Comparison of ENCODE assay signal across 8 cellular contexts in the genomic region with DNA sequence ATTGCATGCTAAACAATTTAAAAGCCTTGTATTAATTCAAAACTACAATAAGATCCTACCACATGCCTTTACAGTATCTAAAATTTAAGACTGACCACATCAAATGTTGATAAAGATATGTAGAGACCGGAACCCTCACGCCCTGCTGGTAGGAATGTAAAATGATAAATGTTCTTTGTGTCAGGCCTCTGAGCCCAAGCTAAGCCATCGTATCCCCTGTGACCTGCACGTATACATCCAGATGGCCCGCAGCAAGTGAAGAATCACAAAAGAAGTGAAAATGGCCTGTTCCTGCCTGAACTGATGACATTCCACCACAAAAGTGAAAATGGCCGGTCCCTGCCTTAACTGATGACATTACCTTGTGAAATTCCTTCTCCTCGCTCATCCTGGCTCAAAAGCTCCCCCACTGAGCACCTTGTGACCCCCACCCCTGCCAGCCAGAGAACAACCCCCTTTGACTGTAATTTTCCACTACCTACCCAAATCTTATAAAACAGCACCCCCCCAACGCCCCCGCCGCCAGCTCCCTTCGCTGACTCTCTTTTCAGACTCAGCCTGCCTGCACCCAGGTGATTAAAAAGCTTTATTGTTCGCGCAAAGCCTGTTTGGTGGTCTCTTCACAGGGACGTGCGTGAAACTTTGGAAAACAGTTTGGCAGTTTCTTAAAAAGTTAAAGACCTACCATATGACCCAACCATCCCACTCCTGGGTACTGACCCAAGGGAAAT. TPM values are rescaled to one million over a fixed set of nuclear protein-coding genes. Genes with fewer than 3 reads are reported as not detected.
DNase-seq lines count a peak whose midpoint lies in the region; ATAC-seq, FAIRE-seq and TF ChIP-seq lines count a peak whose summit lies in the region.
"Not testable (repeated sequence)": the region's sequence is repeated elsewhere in the genome, so short reads cannot be mapped to it uniquely, and the experiment has no call there.

No MANE protein-coding gene starts in this region.

- H3K4me3 ChIP-seq in AG10803 (ENCODE audit: low read length); HFF-Myc (replicated peaks; ENCODE audit: low read depth, low read length); Panc1 (ENCODE audit: low read depth in 2 of 2, low read length in 2 of 2); astrocyte (ENCODE audit: insufficient read depth, low read depth, low read length); stomach smooth muscle (ENCODE audit: low read length in 2 of 2): not testable (repeated sequence)
- H3K4me3 ChIP-seq in iPS-18a (ENCODE audit: low read length), result peak overlapping the region; percentile 17

- not testable (repeated sequence) for H2AFZ ChIP-seq in astrocyte (ENCODE audit: low read depth, low read length)

- CTCF ChIA-PET in Panc1 (lab: Charles Lee), result interaction anchor here (1.3 kb wide), 1 partner anchor 66 kb away, joined by 4 read pairs; no protein-coding TSS in a partner anchor

- POLR2A ChIA-PET in Panc1 (lab: Charles Lee), result interaction anchor here (0.6 kb wide), 1 partner anchor 11 kb away, joined by 3 read pairs; no protein-coding TSS in a partner anchor

- H3K79me2 ChIP-seq in astrocyte (ENCODE audit: insufficient read depth, low read length), result peaks cover 23% of the 10 kb centered on the region

- DNase-seq in AG10803 (ENCODE audit: low read depth); HFF-Myc (ENCODE audit: extremely low read depth, low read depth); Panc1 (ENCODE audit: low read depth, low spot score); epithelial cell of prostate (ENCODE audit: low read depth, low spot score); nephron progenitor cell: not testable (repeated sequence)
- DNase-seq in astrocyte (ENCODE audit: low read depth), result peak; percentile 35

- not testable (repeated sequence) for H3K27ac ChIP-seq in Panc1 (ENCODE audit: low read length)
- H3K27ac ChIP-seq in astrocyte (ENCODE audit: low read depth, low read length) (peak overlapping the region; percentile 69), epithelial cell of prostate (peak overlapping the region; percentile 46), iPS-18a (ENCODE audit: low read length) (peak overlapping the region; percentile 58), stomach smooth muscle (ENCODE audit: low read length) (peak overlapping the region; percentile 73)

- not testable (repeated sequence) for ATAC-seq in Panc1

- not testable (repeated sequence) for H3K9me3 ChIP-seq in Panc1 (ENCODE audit: control insufficient read depth, insufficient read depth, low read depth, low read length); astrocyte (ENCODE audit: insufficient read depth, low read depth, low read length); iPS-18a (ENCODE audit: control insufficient read depth, low read depth, low read length); stomach smooth muscle (ENCODE audit: control insufficient read depth in 2 of 2, low read length in 2 of 2)

- H3K36me3 Mint-ChIP-seq in astrocyte (ENCODE audit: low read depth, unreplicated experiment), result peaks cover 25% of the 10 kb centered on the region
- H3K36me3 Mint-ChIP-seq in nephron progenitor cell (ENCODE audit: low read depth), result peaks cover 60% of the 10 kb centered on the region

- H3K27me3 Mint-ChIP-seq in astrocyte (ENCODE audit: low read depth, unreplicated experiment); nephron progenitor cell (ENCODE audit: low read depth, poor library complexity): not testable (repeated sequence)

- TF ChIP-seq CTCF in AG10803 (conservative IDR thresholded peaks at IDR 0.05; ENCODE audit: low read length), result peak; percentile 18; the same call in 1 of the 2 replicates
- peak; percentile 27 for TF ChIP-seq CTCF in HFF-Myc (IDR thresholded peaks at IDR 0.05; ENCODE audit: low read depth, low read length, missing control alignments)
- peak; percentile 49 for TF ChIP-seq CTCF in Panc1 (IDR thresholded peaks at IDR 0.05)
- TF ChIP-seq CTCF in astrocyte (IDR thresholded peaks at IDR 0.05; ENCODE audit: insufficient read depth, low read depth, low read length), result peak; percentile 26
- TF ChIP-seq CTCF in nephron progenitor cell (IDR thresholded peaks at IDR 0.05), result peak; percentile 30

- H3K4me2 ChIP-seq in astrocyte (ENCODE audit: low read length), result not testable (repeated sequence)

- BruUV-seq in Panc1 (replicated peaks; lab: Mats Ljungman, UMichigan), result TSS peak; percentile 43

- not testable (repeated sequence) for FAIRE-seq in astrocyte (lab: Jason Lieb, UNC)

- not testable (repeated sequence) for H3K4me3 Mint-ChIP-seq in astrocyte (ENCODE audit: unreplicated experiment); nephron progenitor cell

- H3K27me3 ChIP-seq in Panc1 (ENCODE audit: control insufficient read depth, insufficient read depth, low read length); astrocyte (ENCODE audit: insufficient read depth, low read length); iPS-18a (ENCODE audit: control insufficient read depth, insufficient read depth, low read length); stomach smooth muscle (ENCODE audit: control insufficient read depth in 1 of 2, insufficient read depth in 2 of 2, low read length in 2 of 2): not testable (repeated sequence)

- not testable (repeated sequence) for H4K20me1 ChIP-seq in astrocyte (ENCODE audit: insufficient read depth, low read length)

- H3K9me3 Mint-ChIP-seq in astrocyte (ENCODE audit: unreplicated experiment), result not testable (repeated sequence)
- peaks cover 11% of the 10 kb centered on the region for H3K9me3 Mint-ChIP-seq in nephron progenitor cell

- peak overlapping the region; percentile 87 for H3K27ac Mint-ChIP-seq in astrocyte (ENCODE audit: unreplicated experiment)
- not testable (repeated sequence) for H3K27ac Mint-ChIP-seq in nephron progenitor cell

- not testable (repeated sequence) for H3K9ac ChIP-seq in astrocyte (ENCODE audit: low read length); stomach smooth muscle (ENCODE audit: low read length in 2 of 2)
- H3K9ac ChIP-seq in iPS-18a (ENCODE audit: low read length), result peak overlapping the region; percentile 40

- intact Hi-C loops in Panc1 (cut with micrococcal nuclease; ENCODE audit: unreplicated experiment), result not testable (repeated sequence)

- H3K4me1 ChIP-seq in Panc1 (ENCODE audit: control insufficient read depth, insufficient read depth, low read length) (peaks cover 14% of the 10 kb centered on the region), astrocyte (ENCODE audit: insufficient read depth, low read length) (peaks cover 34% of the 10 kb centered on the region), iPS-18a (ENCODE audit: control insufficient read depth, low read depth, low read length) (peaks cover 45% of the 10 kb centered on the region), stomach smooth muscle (ENCODE audit: control insufficient read depth, insufficient read depth, low read length) (peaks cover 39% of the 10 kb centered on the region)

- in situ Hi-C loops in Panc1 (cut with HindIII; ENCODE audit: low pct_unique_long_range_greater_than_20kb, low sequenced_read_pairs), result not testable (repeated sequence)

- peaks cover 30% of the 10 kb centered on the region for H3K4me1 Mint-ChIP-seq in astrocyte (ENCODE audit: low read depth, unreplicated experiment)
- H3K4me1 Mint-ChIP-seq in nephron progenitor cell, result peaks cover 36% of the 10 kb centered on the region

- not testable (repeated sequence) for H3K36me3 ChIP-seq in Panc1 (ENCODE audit: control insufficient read depth, insufficient read depth, low read length); iPS-18a (ENCODE audit: control insufficient read depth, low read depth, low read length); stomach smooth muscle (ENCODE audit: control insufficient read depth in 2 of 2, insufficient read depth in 2 of 2, low read length in 2 of 2)
- peaks cover 16% of the 10 kb centered on the region for H3K36me3 ChIP-seq in astrocyte (ENCODE audit: insufficient read depth, low read length)

RNA-seq across cellular contexts. Expression of a gene that starts 59.5 kb away (rescaled TPM):
- 446 TPM for total RNA-seq in Panc1 (2021; ENCODE audit: unreplicated experiment)
- 777 TPM for polyA plus RNA-seq in Panc1 (2012; ENCODE audit: insufficient read length)
- 139 and 201 TPM in 2 replicates for total RNA-seq in astrocyte
